ENCODE assay signal across 17 cellular contexts in genomic region chr2:870426-870825, GRCh38.
A peak's percentile ranks its signal among the peaks of the same experiment; 100 is the strongest.
DNase-seq lines count a peak whose midpoint lies in the region; TF ChIP-seq lines count a peak whose summit lies in the region.
"Had no signal": no experiment of that assay in that cellular context is flagged by ENCODE, and none has a peak within 500 bp of the region (broad histone marks: within the 10 kb centered on the region; RNA-seq: fewer than 3 reads in every experiment).

No MANE protein-coding gene starts in this region.

- H3K4me1 ChIP-seq in right atrium auricular region, result peaks cover 0 to 4% of the 10 kb centered on the region in 2 donors

- no peaks in the 10 kb centered on the region for H3K9me3 Mint-ChIP-seq in activated T-cell treated with anti-CD3 and anti-CD28 coated beads, Interleukin-2, amount 50 U/mL, for 24 hours
- H3K9me3 Mint-ChIP-seq: CD8-positive, alpha-beta T cell; H9 had no signal

- H3K27ac ChIP-seq in right atrium auricular region, result no peak overlapping the region
- H3K27ac ChIP-seq in coronary artery, result no peak overlapping the region

- TF ChIP-seq CTCF in right atrium auricular region (IDR thresholded peaks at IDR 0.05) (no peak), coronary artery (IDR thresholded peaks at IDR 0.05) (no peak)

- H3K27me3 ChIP-seq in right atrium auricular region, result no peaks in the 10 kb centered on the region

- H3K4me3 Mint-ChIP-seq in activated T-cell treated with anti-CD3 and anti-CD28 coated beads, Interleukin-2, amount 50 U/mL, for 24 hours, result no peak overlapping the region
- H3K4me3 Mint-ChIP-seq: B cell; CD8-positive, alpha-beta T cell; H9 had no signal

- H3K4me1 Mint-ChIP-seq in activated T-cell treated with anti-CD3 and anti-CD28 coated beads, Interleukin-2, amount 50 U/mL, for 24 hours (ENCODE audit: low read depth), result no peaks in the 10 kb centered on the region
- H3K4me1 Mint-ChIP-seq: B cell had no signal

- H3K36me3 Mint-ChIP-seq in activated T-cell treated with anti-CD3 and anti-CD28 coated beads, Interleukin-2, amount 50 U/mL, for 24 hours (ENCODE audit: low read depth), result no peaks in the 10 kb centered on the region
- H3K36me3 Mint-ChIP-seq: CD14-positive monocyte; CD8-positive, alpha-beta T cell had no signal

- H3K4me3 ChIP-seq in right atrium auricular region (no peak overlapping the region), coronary artery (no peak overlapping the region)

- H3K27me3 Mint-ChIP-seq in activated T-cell treated with anti-CD3 and anti-CD28 coated beads, Interleukin-2, amount 50 U/mL, for 24 hours, result peaks cover 20% of the 10 kb centered on the region

- H3K9me3 ChIP-seq in right atrium auricular region, result no peaks in the 10 kb centered on the region

- DNase-seq in cardiac septum (ENCODE audit: low spot score), result peak; percentile 47
- no peak for DNase-seq in right atrium auricular region (ENCODE audit: low spot score)
- peak; percentile 47 for DNase-seq in coronary artery (ENCODE audit: low spot score)
- peak; percentile 62 for DNase-seq in posterior vena cava (ENCODE audit: low spot score)
- no peak for DNase-seq in hepatic stellate cell (ENCODE audit: low spot score)
- DNase-seq in AML-193 (lab: John Stamatoyannopoulos, UW), result no peak
- DNase-seq in activated T-cell treated with anti-CD3 and anti-CD28 coated beads, Interleukin-2, amount 50 U/mL, for 24 hours, result no peak
- DNase-seq: ACHN; CD8-positive, alpha-beta T cell; COR-L47; DMS153; DMS79 treated with DMSO at 0.1 percent for 48 hours; GDM1; GOT3 had no signal

- no peaks in the 10 kb centered on the region for H3K36me3 ChIP-seq in right atrium auricular region

- no peak overlapping the region for H3K27ac Mint-ChIP-seq in activated T-cell treated with anti-CD3 and anti-CD28 coated beads, Interleukin-2, amount 50 U/mL, for 24 hours
- H3K27ac Mint-ChIP-seq: B cell; CD8-positive, alpha-beta T cell; H9 had no signal

- intact Hi-C loops in cardiac septum (cut with DNase I), result no loop called here
- intact Hi-C loops in posterior vena cava (cut with DNase I), result no loop called here

Comparison
In these comparisons a context has a peak if more than half of its experiments do, and no peak if none do; other contexts are left out.
1. DNase-seq: peak in cardiac septum (single experiment), coronary artery (single experiment) and posterior vena cava (single experiment); none in right atrium auricular region (single experiment), hepatic stellate cell (single experiment), AML-193 (0 of 2) and activated T-cell treated with anti-CD3 and anti-CD28 coated beads, Interleukin-2, amount 50 U/mL, for 24 hours (single experiment).